18 cellular contexts compared by ENCODE assay signal in genomic region chr10:1199897-1200721, GRCh38.
DNase-seq lines count a peak whose midpoint lies in the region; ATAC-seq and TF ChIP-seq lines count a peak whose summit lies in the region.
"Had no signal": no experiment of that assay in that cellular context is flagged by ENCODE, and none has a peak within 500 bp of the region (broad histone marks: within the 10 kb centered on the region; RNA-seq: fewer than 3 reads in every experiment).

No MANE protein-coding gene starts in this region.

- H3K36me3 ChIP-seq in upper lobe of right lung = no peaks in the 10 kb centered on the region
- H3K36me3 ChIP-seq: thyroid gland had no signal

- no peak overlapping the region for H3K4me3 ChIP-seq in upper lobe of right lung
- H3K4me3 ChIP-seq: hepatocyte, psoas muscle, thyroid gland had no signal

- intact Hi-C loops in upper lobe of right lung (cut with DNase I) = no loop called here

- no peaks in the 10 kb centered on the region for H3K9me3 Mint-ChIP-seq in progenitor cell of endocrine pancreas (ENCODE audit: low read depth)
- H3K9me3 Mint-ChIP-seq: activated CD4-positive, alpha-beta T cell treated with anti-CD3 and anti-CD28 coated beads, Interleukin-2, amount 10 ng/mL, durations not matched to agents 24 days and 14 days; central memory CD8-positive, alpha-beta T cell; natural killer cell had no signal

- peaks cover 13% of the 10 kb centered on the region for H3K27me3 ChIP-seq in upper lobe of right lung
- H3K27me3 ChIP-seq: hepatocyte, thyroid gland had no signal

- TF ChIP-seq CTCF in progenitor cell of endocrine pancreas (IDR thresholded peaks at IDR 0.05; ENCODE audit: unreplicated experiment) (no peak), upper lobe of right lung (IDR thresholded peaks at IDR 0.05) (no peak), RWPE1 (conservative IDR thresholded peaks at IDR 0.05; ENCODE audit: low read depth) (no peak)

- H3K36me3 Mint-ChIP-seq in progenitor cell of endocrine pancreas (ENCODE audit: insufficient read depth) = no peaks in the 10 kb centered on the region
- H3K36me3 Mint-ChIP-seq: natural killer cell had no signal

- H3K27ac ChIP-seq in cingulate gyrus (ENCODE audit: low read depth, low read length) (peak overlapping the region; percentile 100), upper lobe of right lung (no peak overlapping the region), RWPE1 (no peak overlapping the region)
- H3K27ac ChIP-seq: psoas muscle, thyroid gland had no signal

- CTCF ChIA-PET in RWPE1 (lab: Yijun Ruan, JAX) = no interaction called here

- H3K27me3 Mint-ChIP-seq in progenitor cell of endocrine pancreas = peaks cover 12% of the 10 kb centered on the region
- H3K27me3 Mint-ChIP-seq: central memory CD8-positive, alpha-beta T cell had no signal

- H3K4me1 Mint-ChIP-seq in progenitor cell of endocrine pancreas (ENCODE audit: low read depth) = peaks cover 31% of the 10 kb centered on the region
- H3K4me1 Mint-ChIP-seq: activated CD4-positive, alpha-beta T cell treated with anti-CD3 and anti-CD28 coated beads, Interleukin-2, amount 10 ng/mL, durations not matched to agents 24 days and 14 days; central memory CD8-positive, alpha-beta T cell; natural killer cell had no signal

- no peak overlapping the region for H3K4me3 Mint-ChIP-seq in progenitor cell of endocrine pancreas (ENCODE audit: low read depth)
- H3K4me3 Mint-ChIP-seq: activated CD4-positive, alpha-beta T cell treated with anti-CD3 and anti-CD28 coated beads, Interleukin-2, amount 10 ng/mL, durations not matched to agents 24 days and 14 days; central memory CD8-positive, alpha-beta T cell; natural killer cell had no signal

- H3K4me1 ChIP-seq in upper lobe of right lung = no peaks in the 10 kb centered on the region
- H3K4me1 ChIP-seq: psoas muscle, thyroid gland had no signal

- H3K27ac Mint-ChIP-seq in progenitor cell of endocrine pancreas = no peak overlapping the region
- H3K27ac Mint-ChIP-seq: activated CD4-positive, alpha-beta T cell treated with anti-CD3 and anti-CD28 coated beads, Interleukin-2, amount 10 ng/mL, durations not matched to agents 24 days and 14 days; natural killer cell had no signal

- DNase-seq in inferior parietal cortex (ENCODE audit: extremely low spot score) (peak; percentile 63), progenitor cell of endocrine pancreas (ENCODE audit: low spot score, unreplicated experiment) (peak; percentile 4), upper lobe of right lung (peak; percentile 44), RWPE1 (ENCODE audit: low spot score) (no peak)
- DNase-seq: activated CD4-positive, alpha-beta T cell treated with anti-CD3 and anti-CD28 coated beads, Interleukin-2, amount 10 ng/mL, durations not matched to agents 24 days and 14 days; activated naive CD4-positive, alpha-beta T cell; GOT3; mesendoderm; natural killer cell; NCI-H1417 treated with DMSO at 0.1 percent for 48 hours; NCI-H524 treated with DMSO at 0.1 percent for 48 hours; psoas muscle; thyroid gland had no signal

- no peaks in the 10 kb centered on the region for H3K9me3 ChIP-seq in upper lobe of right lung
- H3K9me3 ChIP-seq: psoas muscle, thyroid gland had no signal

- POLR2A ChIA-PET in RWPE1 (lab: Yijun Ruan, JAX; ENCODE audit: low non-redundant PET) = no interaction called here

- ATAC-seq in upper lobe of right lung = no peak
- no peak for ATAC-seq in HG03280 (IDR thresholded peaks at IDR 0.05; ENCODE audit: unreplicated experiment)
- ATAC-seq in HG03378 (IDR thresholded peaks at IDR 0.05; ENCODE audit: unreplicated experiment) = no peak
- ATAC-seq: natural killer cell, psoas muscle had no signal
